ENCODE assay signal across 18 cellular contexts in genomic region chr11:11535611-11536010, GRCh38.
DNase-seq lines count a peak whose midpoint lies in the region; ATAC-seq and TF ChIP-seq lines count a peak whose summit lies in the region.
"Had no signal": no experiment of that assay in that cellular context is flagged by ENCODE, and none has a peak within 500 bp of the region (broad histone marks: within the 10 kb centered on the region; RNA-seq: fewer than 3 reads in every experiment).

No MANE protein-coding gene starts in this region.

- H3K4me3 Mint-ChIP-seq in H9: no peak overlapping the region
- no peak overlapping the region for H3K4me3 Mint-ChIP-seq in activated T-helper 1 cell treated with anti-CD3 and anti-CD28 coated beads, Interleukin-12 subunit alpha, Interleukin-12 subunit beta, Interleukin-2, Interleukin-4 antibody, amounts not matched to agents 30 ng/mL and 10 ng/mL and 1 ng/mL, durations not matched to agents 14 hours and 24 hours and 36 hours
- H3K4me3 Mint-ChIP-seq: activated naive CD8-positive, alpha-beta T cell; immature natural killer cell; T-helper 1 cell treated with Interleukin-12 subunit alpha and Interleukin-12 subunit beta and Interleukin-4 antibody, amounts not matched to agents 30 μg/mL and 1 μg/mL, for 36 hours had no signal

- H3K79me2 ChIP-seq in H9 (ENCODE audit: insufficient read depth, low read length): no peaks in the 10 kb centered on the region

- intact Hi-C loops in heart right ventricle (cut with DNase I) (loop anchor here in 8 of 10 donors (2.0 to 10.0 kb wide), 8 partner anchors 37 to 131 kb away; partner anchors contain the start of gene GALNT18 (in 1 of the 8)), spleen (cut with DNase I; ENCODE audit: low total_unique reads) (no loop called here), vagina (cut with DNase I) (no loop called here)
- intact Hi-C loops in activated T-helper 1 cell treated with anti-CD3 and anti-CD28 coated beads, Interleukin-12 subunit alpha, Interleukin-12 subunit beta, Interleukin-2, Interleukin-4 antibody, amounts not matched to agents 30 ng/mL and 10 ng/mL and 1 ng/mL, durations not matched to agents 14 hours and 24 hours and 36 hours (cut with micrococcal nuclease): no loop called here

- H3K27ac ChIP-seq in H9 (ENCODE audit: insufficient read length, low read depth, low read length): no peak overlapping the region
- peak overlapping the region; percentile 45 to 95 (median 84) for H3K27ac ChIP-seq in heart right ventricle
- H3K27ac ChIP-seq in spleen: peak overlapping the region in 5 of 8 donors; percentile 27 to 51 (median 43)
- H3K27ac ChIP-seq in vagina: no peak overlapping the region
- H3K27ac ChIP-seq: esophagus muscularis mucosa, ovary had no signal

- H3K27ac Mint-ChIP-seq in H9: no peak overlapping the region; a peak in 1 of 7 replicates
- H3K27ac Mint-ChIP-seq in activated T-helper 1 cell treated with anti-CD3 and anti-CD28 coated beads, Interleukin-12 subunit alpha, Interleukin-12 subunit beta, Interleukin-2, Interleukin-4 antibody, amounts not matched to agents 30 ng/mL and 10 ng/mL and 1 ng/mL, durations not matched to agents 14 hours and 24 hours and 36 hours: no peak overlapping the region
- H3K27ac Mint-ChIP-seq: activated naive CD8-positive, alpha-beta T cell; T-helper 1 cell treated with Interleukin-12 subunit alpha and Interleukin-12 subunit beta and Interleukin-4 antibody, amounts not matched to agents 30 μg/mL and 1 μg/mL, for 36 hours had no signal

- TF ChIP-seq CTCF in H9 (conservative IDR thresholded peaks at IDR 0.05) (no peak), heart right ventricle (IDR thresholded peaks at IDR 0.05) (peak in 4 of 9 donors; percentile 13 to 45 (median 27)), spleen (IDR thresholded peaks at IDR 0.05 in 8 of 11, conservative IDR thresholded peaks at IDR 0.05 in 3 of 11) (no peak), vagina (IDR thresholded peaks at IDR 0.05) (no peak)

- no peak overlapping the region for H2AK5ac ChIP-seq in H9 (ENCODE audit: insufficient read length, low read length)

- peaks cover 6 to 9% of the 10 kb centered on the region in 2 experiments; a peak in 3 of 4 replicates for H3K4me1 Mint-ChIP-seq in H9
- H3K4me1 Mint-ChIP-seq in activated T-helper 1 cell treated with anti-CD3 and anti-CD28 coated beads, Interleukin-12 subunit alpha, Interleukin-12 subunit beta, Interleukin-2, Interleukin-4 antibody, amounts not matched to agents 30 ng/mL and 10 ng/mL and 1 ng/mL, durations not matched to agents 14 hours and 24 hours and 36 hours (ENCODE audit: low read depth): no peaks in the 10 kb centered on the region
- H3K4me1 Mint-ChIP-seq: immature natural killer cell had no signal

- no peak overlapping the region for H2BK20ac ChIP-seq in H9 (ENCODE audit: low read depth, low read length, poor library complexity, severe bottlenecking)

- DNase-seq in H9 (peak; percentile 41), NCI-H2081 treated with DMSO at 0.1 percent for 48 hours (lab: John Stamatoyannopoulos, UW) (peak; percentile 71), heart right ventricle (peak; percentile 35 to 68), spleen (no peak), COLO668 (lab: John Stamatoyannopoulos, UW; ENCODE audit: unreplicated experiment) (no peak), vagina (ENCODE audit: extremely low spot score in 2 of 2) (no peak)
- DNase-seq in activated T-helper 1 cell treated with anti-CD3 and anti-CD28 coated beads, Interleukin-12 subunit alpha, Interleukin-12 subunit beta, Interleukin-2, Interleukin-4 antibody, amounts not matched to agents 30 ng/mL and 10 ng/mL and 1 ng/mL, durations not matched to agents 14 hours and 24 hours and 36 hours (ENCODE audit: low spot score): no peak
- DNase-seq: activated CD4-positive, CD25-positive, alpha-beta regulatory T cell; cortex of kidney; GDM1; immature natural killer cell; NCI-H510A; stimulated activated CD4-positive, alpha-beta T cell treated with anti-CD3 and anti-CD28 coated beads, Interleukin-2, amount 100 ng/mL, for 24 hours had no signal

- no peaks in the 10 kb centered on the region for H3K9me3 Mint-ChIP-seq in H9
- no peaks in the 10 kb centered on the region for H3K9me3 Mint-ChIP-seq in activated T-helper 1 cell treated with anti-CD3 and anti-CD28 coated beads, Interleukin-12 subunit alpha, Interleukin-12 subunit beta, Interleukin-2, Interleukin-4 antibody, amounts not matched to agents 30 ng/mL and 10 ng/mL and 1 ng/mL, durations not matched to agents 14 hours and 24 hours and 36 hours
- H3K9me3 Mint-ChIP-seq: immature natural killer cell; T-helper 1 cell treated with Interleukin-12 subunit alpha and Interleukin-12 subunit beta and Interleukin-4 antibody, amounts not matched to agents 30 μg/mL and 1 μg/mL, for 36 hours had no signal

- H3K4me2 ChIP-seq in H9 (ENCODE audit: insufficient read depth, insufficient read length, low read length): no peak overlapping the region

- H3T11ph ChIP-seq in H9 (ENCODE audit: low read length): no peak overlapping the region

- H2AFZ ChIP-seq in H9 (ENCODE audit: low read length): no peak overlapping the region

- H3K14ac ChIP-seq in H9 (ENCODE audit: insufficient read depth, low read length): no peak overlapping the region; the same call in 1 of the 2 replicates

- H4K5ac ChIP-seq in H9 (ENCODE audit: insufficient read length, low read depth, low read length): no peak overlapping the region

- no peak overlapping the region for H2BK120ac ChIP-seq in H9 (ENCODE audit: low read depth, low read length, poor library complexity, severe bottlenecking)

- H3K23ac ChIP-seq in H9 (ENCODE audit: insufficient read length, low read depth, low read length): no peak overlapping the region

- no peak overlapping the region for H4K8ac ChIP-seq in H9 (replicated peaks; ENCODE audit: insufficient read length, low read depth, low read length)

- WGBS in H9 (ENCODE audit: extremely low coverage, insufficient read length, low lambda C conversion rate): no CpG with 5 or more reads among the region's 6 CpGs
- WGBS in heart right ventricle, 2 donors: 55 to 59% methylated on average over 6 of the region's 6 CpGs
- WGBS in spleen, 5 donors: 39 to 58% (median 46%) methylated on average over 6 of the region's 6 CpGs

- no peak overlapping the region for H3K18ac ChIP-seq in H9 (ENCODE audit: insufficient read length, low read depth, low read length)

- H3K27me3 ChIP-seq in H9 (ENCODE audit: insufficient read depth, low read length): no peaks in the 10 kb centered on the region
- no peaks in the 10 kb centered on the region for H3K27me3 ChIP-seq in heart right ventricle
- no peaks in the 10 kb centered on the region for H3K27me3 ChIP-seq in spleen (replicated peaks in 1 of 7)
- no peaks in the 10 kb centered on the region for H3K27me3 ChIP-seq in vagina
- H3K27me3 ChIP-seq: esophagus muscularis mucosa, ovary had no signal

- ATAC-seq in heart right ventricle: peak; percentile 29 to 74 (median 50)

- no peaks in the 10 kb centered on the region for H3K79me1 ChIP-seq in H9 (ENCODE audit: insufficient read depth, low read depth, low read length, poor library complexity, severe bottlenecking)

- no peaks in the 10 kb centered on the region for H3K36me3 Mint-ChIP-seq in H9 (ENCODE audit: insufficient read depth in 1 of 3, low read depth in 3 of 3)
- H3K36me3 Mint-ChIP-seq in activated T-helper 1 cell treated with anti-CD3 and anti-CD28 coated beads, Interleukin-12 subunit alpha, Interleukin-12 subunit beta, Interleukin-2, Interleukin-4 antibody, amounts not matched to agents 30 ng/mL and 10 ng/mL and 1 ng/mL, durations not matched to agents 14 hours and 24 hours and 36 hours (ENCODE audit: low read depth): no peaks in the 10 kb centered on the region
- H3K36me3 Mint-ChIP-seq: activated naive CD8-positive, alpha-beta T cell; immature natural killer cell had no signal

- no peaks in the 10 kb centered on the region for H3K36me3 ChIP-seq in heart right ventricle
- H3K36me3 ChIP-seq in spleen: no peaks in the 10 kb centered on the region
- no peaks in the 10 kb centered on the region for H3K36me3 ChIP-seq in vagina
- H3K36me3 ChIP-seq: esophagus muscularis mucosa, ovary had no signal

- no peaks in the 10 kb centered on the region for H4K20me1 ChIP-seq in H9 (ENCODE audit: control insufficient read depth, insufficient read depth, insufficient read length)

- no peak overlapping the region for H4K91ac ChIP-seq in H9 (ENCODE audit: insufficient read length, low read depth, low read length)

- no peak overlapping the region for H2BK15ac ChIP-seq in H9 (ENCODE audit: low read depth, low read length)

- peaks cover 4% of the 10 kb centered on the region for H3K27me3 Mint-ChIP-seq in H9 (ENCODE audit: low read depth)
- peaks cover 3% of the 10 kb centered on the region for H3K27me3 Mint-ChIP-seq in activated T-helper 1 cell treated with anti-CD3 and anti-CD28 coated beads, Interleukin-12 subunit alpha, Interleukin-12 subunit beta, Interleukin-2, Interleukin-4 antibody, amounts not matched to agents 30 ng/mL and 10 ng/mL and 1 ng/mL, durations not matched to agents 14 hours and 24 hours and 36 hours (ENCODE audit: insufficient read depth)

- H3K4me1 ChIP-seq in H9 (ENCODE audit: insufficient read depth, low read length): no peaks in the 10 kb centered on the region
- H3K4me1 ChIP-seq in heart right ventricle: peaks cover 39 to 100% (median 86%) of the 10 kb centered on the region in 9 donors
- H3K4me1 ChIP-seq in spleen: peaks cover 4 to 39% (median 22%) of the 10 kb centered on the region in 6 donors
- peaks cover 44% of the 10 kb centered on the region for H3K4me1 ChIP-seq in vagina

- no peak overlapping the region for H3K4ac ChIP-seq in H9 (ENCODE audit: low read depth, low read length)

- no peak overlapping the region for H2BK5ac ChIP-seq in H9 (ENCODE audit: insufficient read length, low read length)

- H3K4me3 ChIP-seq in heart right ventricle: no peak overlapping the region
- no peak overlapping the region for H3K4me3 ChIP-seq in spleen
- H3K4me3 ChIP-seq in vagina: no peak overlapping the region
- H3K4me3 ChIP-seq: esophagus muscularis mucosa, lung, ovary had no signal

- TF ChIP-seq POLR2A in spleen (IDR thresholded peaks at IDR 0.05): no peak
- no peak for TF ChIP-seq POLR2A in vagina (IDR thresholded peaks at IDR 0.05)

- H3K56ac ChIP-seq in H9 (ENCODE audit: insufficient read length, low read depth, low read length): no peak overlapping the region

- H3K9ac ChIP-seq in H9 (ENCODE audit: extremely low read depth, insufficient read length, low read length): no peak overlapping the region

- no peaks in the 10 kb centered on the region for H3K23me2 ChIP-seq in H9 (ENCODE audit: insufficient read length, low read depth, low read length, poor library complexity, severe bottlenecking)

- no peaks in the 10 kb centered on the region for H3K9me3 ChIP-seq in H9 (ENCODE audit: control insufficient read depth, low read depth, low read length)
- H3K9me3 ChIP-seq in heart right ventricle: no peaks in the 10 kb centered on the region
- no peaks in the 10 kb centered on the region for H3K9me3 ChIP-seq in spleen
- H3K9me3 ChIP-seq in vagina: no peaks in the 10 kb centered on the region
- H3K9me3 ChIP-seq: esophagus muscularis mucosa, ovary had no signal

- H2BK12ac ChIP-seq in H9 (ENCODE audit: insufficient read length, low read depth, low read length): no peak overlapping the region

Comparison
In these comparisons a context has a peak if more than half of its experiments do, and no peak if none do; other contexts are left out.
1. DNase-seq: peak in H9 (single experiment), NCI-H2081 treated with DMSO at 0.1 percent for 48 hours (single experiment) and heart right ventricle (2 of 2); none in spleen (single experiment), COLO668 (single experiment), vagina (0 of 2) and activated T-helper 1 cell treated with anti-CD3 and anti-CD28 coated beads, Interleukin-12 subunit alpha, Interleukin-12 subunit beta, Interleukin-2, Interleukin-4 antibody, amounts not matched to agents 30 ng/mL and 10 ng/mL and 1 ng/mL, durations not matched to agents 14 hours and 24 hours and 36 hours (single experiment).
2. H3K27ac ChIP-seq: peak in heart right ventricle (10 of 10) and spleen (5 of 8); none in H9 (single experiment) and vagina (single experiment).
3. intact Hi-C loops: an anchor here in heart right ventricle (2.0 to 10.0 kb wide); none called in spleen, vagina and activated T-helper 1 cell treated with anti-CD3 and anti-CD28 coated beads, Interleukin-12 subunit alpha, Interleukin-12 subunit beta, Interleukin-2, Interleukin-4 antibody, amounts not matched to agents 30 ng/mL and 10 ng/mL and 1 ng/mL, durations not matched to agents 14 hours and 24 hours and 36 hours.